Comparison of ENCODE assay signal across 8 cellular contexts in the genomic region with DNA sequence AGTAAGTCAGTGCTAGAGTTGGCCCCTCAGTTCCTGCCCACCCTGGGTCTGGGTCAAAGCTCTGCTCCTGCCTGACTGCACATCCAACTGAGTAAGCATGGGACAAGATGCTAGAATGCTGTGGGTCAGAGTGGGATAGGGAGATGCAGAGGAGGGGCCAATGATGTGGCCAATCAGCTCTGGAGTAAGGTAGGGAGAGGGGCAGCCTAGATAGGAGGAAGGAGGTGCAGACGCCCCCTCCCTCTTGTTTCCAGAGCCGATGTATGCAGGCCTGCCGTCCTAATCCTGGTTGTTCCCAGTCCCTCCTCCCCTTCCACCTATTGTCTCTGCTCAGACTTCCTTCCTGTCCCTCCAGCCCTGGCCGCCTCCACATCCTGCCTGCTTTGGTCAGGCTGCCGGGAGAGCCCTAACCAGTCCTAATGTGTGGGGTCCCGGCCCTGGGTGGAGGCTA. TPM values are rescaled to one million over a fixed set of nuclear protein-coding genes. Genes with fewer than 3 reads are reported as not detected.
DNase-seq lines count a peak whose midpoint lies in the region; ATAC-seq and TF ChIP-seq lines count a peak whose summit lies in the region.

No MANE protein-coding gene starts in this region.

- peak; percentile 81 for ATAC-seq in GM23338
- peak; percentile 49 to 84 (median 72) for ATAC-seq in heart left ventricle

- peak overlapping the region; percentile 82 for H3K4me3 ChIP-seq in GM23338
- H3K4me3 ChIP-seq in WI38 (ENCODE audit: low read depth, low read length) = peak overlapping the region; percentile 49
- peak overlapping the region in 11 of 12 donors; percentile 49 to 79 (median 62) for H3K4me3 ChIP-seq in heart left ventricle
- H3K4me3 ChIP-seq in retinal pigment epithelial cell (ENCODE audit: low read length) = peak overlapping the region; percentile 25

- TF ChIP-seq CTCF in GM23338 (conservative IDR thresholded peaks at IDR 0.05; ENCODE audit: low read depth in 2 of 2) (no peak), WI38 (IDR thresholded peaks at IDR 0.05; ENCODE audit: low read depth, low read length) (no peak), heart left ventricle (IDR thresholded peaks at IDR 0.05) (no peak), retinal pigment epithelial cell (conservative IDR thresholded peaks at IDR 0.05; ENCODE audit: low read depth, low read length) (no peak)

- no peaks in the 10 kb centered on the region; the same call in 2 of the 3 replicates for H3K9me3 Mint-ChIP-seq in GM23338

- no peaks in the 10 kb centered on the region for H4K20me1 ChIP-seq in GM23338 (replicated peaks; ENCODE audit: insufficient read depth)

- no peak overlapping the region for H2AFZ ChIP-seq in GM23338

- H3K79me2 ChIP-seq in GM23338 (replicated peaks; ENCODE audit: insufficient read depth) = peaks cover 19% of the 10 kb centered on the region; the same call in 1 of the 2 replicates

- DNase-seq in GM23338 (ENCODE audit: low spot score) (peak; percentile 96), heart left ventricle (peak; percentile 75 to 87 (median 83)), retinal pigment epithelial cell (ENCODE audit: low read depth) (no peak), AG20443 (ENCODE audit: low spot score) (no peak), NCI-H128 (lab: John Stamatoyannopoulos, UW; ENCODE audit: unreplicated experiment) (no peak), NCI-H2196 (lab: John Stamatoyannopoulos, UW; ENCODE audit: unreplicated experiment) (no peak)
- no peak for DNase-seq in stimulated activated CD4-positive, alpha-beta T cell treated with anti-CD3 and anti-CD28 coated beads, Interleukin-2, amount 100 ng/mL, for 24 hours

- peaks cover 42% of the 10 kb centered on the region for H3K4me1 Mint-ChIP-seq in GM23338

- H3K27ac ChIP-seq in GM23338 (ENCODE audit: low read depth) (peak overlapping the region; percentile 96), heart left ventricle (peak overlapping the region; percentile 76 to 99 (median 92))

- H3K27me3 ChIP-seq in GM23338 (ENCODE audit: insufficient read depth) (no peaks in the 10 kb centered on the region), heart left ventricle (no peaks in the 10 kb centered on the region)

- peak overlapping the region; percentile 70 for H3K4me3 Mint-ChIP-seq in GM23338

- no peaks in the 10 kb centered on the region for H3K36me3 ChIP-seq in GM23338 (ENCODE audit: insufficient read depth)
- peaks cover 0 to 32% (median 8%) of the 10 kb centered on the region in 9 donors for H3K36me3 ChIP-seq in heart left ventricle

- WGBS in heart left ventricle, 4 donors = 41 to 56% (median 52%) methylated on average over 6 of the region's 6 CpGs

- peak in 1 of 2 donors; percentile 31 for TF ChIP-seq POLR2A in heart left ventricle (IDR thresholded peaks at IDR 0.05)

- peak overlapping the region; percentile 93 for H3K4me2 ChIP-seq in GM23338

- peaks cover 32% of the 10 kb centered on the region for H3F3A ChIP-seq in GM23338 (replicated peaks; ENCODE audit: low read depth)

- H3K27ac Mint-ChIP-seq in GM23338 = peak overlapping the region; percentile 85

- intact Hi-C loops in heart left ventricle (cut with DNase I) = no loop called here

- no peaks in the 10 kb centered on the region for H3K9me2 ChIP-seq in GM23338 (ENCODE audit: insufficient read depth)

- H3K27me3 Mint-ChIP-seq in GM23338 (ENCODE audit: insufficient read depth, low read depth, poor library complexity) = peaks cover 13% of the 10 kb centered on the region

- peaks cover 23% of the 10 kb centered on the region for H3K36me3 Mint-ChIP-seq in GM23338 (ENCODE audit: low read depth)

- H3K4me1 ChIP-seq in GM23338 (ENCODE audit: insufficient read depth) (peaks cover 38% of the 10 kb centered on the region), heart left ventricle (peaks cover 0 to 52% (median 25%) of the 10 kb centered on the region in 12 donors)

- H3K9me3 ChIP-seq in heart left ventricle = no peaks in the 10 kb centered on the region

TF ChIP-seq in GM23338, 12 proteins besides CTCF, POLR2A, EP300 and RAD21 (continues in another document):
- TF ChIP-seq JUNB (IDR thresholded peaks at IDR 0.05; ENCODE audit: unreplicated experiment) = no peak
- TF ChIP-seq, protein P1, sequence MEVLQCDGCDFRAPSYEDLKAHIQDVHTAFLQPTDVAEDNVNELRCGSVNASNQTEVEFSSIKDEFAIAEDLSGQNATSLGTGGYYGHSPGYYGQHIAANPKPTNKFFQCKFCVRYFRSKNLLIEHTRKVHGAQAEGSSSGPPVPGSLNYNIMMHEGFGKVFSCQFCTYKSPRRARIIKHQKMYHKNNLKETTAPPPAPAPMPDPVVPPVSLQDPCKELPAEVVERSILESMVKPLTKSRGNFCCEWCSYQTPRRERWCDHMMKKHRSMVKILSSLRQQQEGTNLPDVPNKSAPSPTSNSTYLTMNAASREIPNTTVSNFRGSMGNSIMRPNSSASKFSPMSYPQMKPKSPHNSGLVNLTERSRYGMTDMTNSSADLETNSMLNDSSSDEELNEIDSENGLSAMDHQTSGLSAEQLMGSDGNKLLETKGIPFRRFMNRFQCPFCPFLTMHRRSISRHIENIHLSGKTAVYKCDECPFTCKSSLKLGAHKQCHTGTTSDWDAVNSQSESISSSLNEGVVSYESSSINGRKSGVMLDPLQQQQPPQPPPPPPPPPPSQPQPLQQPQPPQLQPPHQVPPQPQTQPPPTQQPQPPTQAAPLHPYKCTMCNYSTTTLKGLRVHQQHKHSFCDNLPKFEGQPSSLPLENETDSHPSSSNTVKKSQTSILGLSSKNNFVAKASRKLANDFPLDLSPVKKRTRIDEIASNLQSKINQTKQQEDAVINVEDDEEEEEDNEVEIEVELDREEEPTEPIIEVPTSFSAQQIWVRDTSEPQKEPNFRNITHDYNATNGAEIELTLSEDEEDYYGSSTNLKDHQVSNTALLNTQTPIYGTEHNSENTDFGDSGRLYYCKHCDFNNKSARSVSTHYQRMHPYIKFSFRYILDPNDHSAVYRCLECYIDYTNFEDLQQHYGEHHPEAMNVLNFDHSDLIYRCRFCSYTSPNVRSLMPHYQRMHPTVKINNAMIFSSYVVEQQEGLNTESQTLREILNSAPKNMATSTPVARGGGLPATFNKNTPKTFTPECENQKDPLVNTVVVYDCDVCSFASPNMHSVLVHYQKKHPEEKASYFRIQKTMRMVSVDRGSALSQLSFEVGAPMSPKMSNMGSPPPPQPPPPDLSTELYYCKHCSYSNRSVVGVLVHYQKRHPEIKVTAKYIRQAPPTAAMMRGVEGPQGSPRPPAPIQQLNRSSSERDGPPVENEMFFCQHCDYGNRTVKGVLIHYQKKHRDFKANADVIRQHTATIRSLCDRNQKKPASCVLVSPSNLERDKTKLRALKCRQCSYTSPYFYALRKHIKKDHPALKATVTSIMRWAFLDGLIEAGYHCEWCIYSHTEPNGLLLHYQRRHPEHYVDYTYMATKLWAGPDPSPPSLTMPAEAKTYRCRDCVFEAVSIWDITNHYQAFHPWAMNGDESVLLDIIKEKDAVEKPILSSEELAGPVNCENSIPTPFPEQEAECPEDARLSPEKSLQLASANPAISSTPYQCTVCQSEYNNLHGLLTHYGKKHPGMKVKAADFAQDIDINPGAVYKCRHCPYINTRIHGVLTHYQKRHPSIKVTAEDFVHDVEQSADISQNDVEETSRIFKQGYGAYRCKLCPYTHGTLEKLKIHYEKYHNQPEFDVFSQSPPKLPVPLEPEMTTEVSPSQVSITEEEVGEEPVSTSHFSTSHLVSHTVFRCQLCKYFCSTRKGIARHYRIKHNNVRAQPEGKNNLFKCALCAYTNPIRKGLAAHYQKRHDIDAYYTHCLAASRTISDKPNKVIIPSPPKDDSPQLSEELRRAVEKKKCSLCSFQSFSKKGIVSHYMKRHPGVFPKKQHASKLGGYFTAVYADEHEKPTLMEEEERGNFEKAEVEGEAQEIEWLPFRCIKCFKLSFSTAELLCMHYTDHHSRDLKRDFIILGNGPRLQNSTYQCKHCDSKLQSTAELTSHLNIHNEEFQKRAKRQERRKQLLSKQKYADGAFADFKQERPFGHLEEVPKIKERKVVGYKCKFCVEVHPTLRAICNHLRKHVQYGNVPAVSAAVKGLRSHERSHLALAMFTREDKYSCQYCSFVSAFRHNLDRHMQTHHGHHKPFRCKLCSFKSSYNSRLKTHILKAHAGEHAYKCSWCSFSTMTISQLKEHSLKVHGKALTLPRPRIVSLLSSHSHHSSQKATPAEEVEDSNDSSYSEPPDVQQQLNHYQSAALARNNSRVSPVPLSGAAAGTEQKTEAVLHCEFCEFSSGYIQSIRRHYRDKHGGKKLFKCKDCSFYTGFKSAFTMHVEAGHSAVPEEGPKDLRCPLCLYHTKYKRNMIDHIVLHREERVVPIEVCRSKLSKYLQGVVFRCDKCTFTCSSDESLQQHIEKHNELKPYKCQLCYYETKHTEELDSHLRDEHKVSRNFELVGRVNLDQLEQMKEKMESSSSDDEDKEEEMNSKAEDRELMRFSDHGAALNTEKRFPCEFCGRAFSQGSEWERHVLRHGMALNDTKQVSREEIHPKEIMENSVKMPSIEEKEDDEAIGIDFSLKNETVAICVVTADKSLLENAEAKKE (CRISPR knock-in tag; IDR thresholded peaks at IDR 0.05) = no peak

RNA-seq across cellular contexts. Expression of a gene that starts 1.3 kb away (rescaled TPM):
- total RNA-seq in GM23338 (2014; rRNA removed; shearing (Covaris generic)) = 32.8 and 33.2 TPM in 2 replicates
- polyA plus RNA-seq in GM23338 (2016; fragmentation: Nextera tagmentation; extraction: Ambion mirVana) (18.4 and 21.5 TPM in 2 replicates), heart left ventricle (10 to 100 TPM; 13.0 to 15.8 TPM)
- total RNA-seq in heart left ventricle = 10 to 100 TPM in 6 of 9 donors, 1 to 10 TPM in 3; 8.9 to 20.5 (median 13.8) TPM

RNA-seq across cellular contexts. Expression of a gene that starts 29.6 kb away (rescaled TPM):
- 28.7 and 46.6 TPM in 2 replicates for total RNA-seq in GM23338 (2014; rRNA removed; shearing (Covaris generic))
- 17.9 and 24.7 TPM in 2 replicates for polyA plus RNA-seq in GM23338 (2016; fragmentation: Nextera tagmentation; extraction: Ambion mirVana)
- total RNA-seq in heart left ventricle = 1 to 10 TPM; 1.2 to 8.8 (median 2.3) TPM
- 1 to 10 TPM; 2.5 to 2.9 TPM for polyA plus RNA-seq in heart left ventricle

RNA-seq across cellular contexts. Expression of a gene that starts 44.0 kb away (rescaled TPM):
- total RNA-seq in GM23338 (2014; rRNA removed; shearing (Covaris generic)) = 30.6 and 34.6 TPM in 2 replicates
- 18.6 and 20.4 TPM in 2 replicates for polyA plus RNA-seq in GM23338 (2016; fragmentation: Nextera tagmentation; extraction: Ambion mirVana)
- total RNA-seq in heart left ventricle = 1 to 10 TPM in 3 of 9 donors, under 1 TPM in 6; 0.25 to 2.5 (median 0.65) TPM
- 1 to 10 TPM in 1 of 2 donors, under 1 TPM in 1; 0.88 to 2.7 TPM for polyA plus RNA-seq in heart left ventricle

RNA-seq across cellular contexts. Expression of a gene that starts 44.1 kb away (rescaled TPM):
- 74.6 and 90.0 TPM in 2 replicates for total RNA-seq in GM23338 (2014; rRNA removed; shearing (Covaris generic))
- 59.2 and 59.3 TPM in 2 replicates for polyA plus RNA-seq in GM23338 (2016; fragmentation: Nextera tagmentation; extraction: Ambion mirVana)
- total RNA-seq in heart left ventricle = 10 to 100 TPM; 24.5 to 39.0 (median 32.2) TPM
- 10 to 100 TPM; 33.3 TPM for polyA plus RNA-seq in heart left ventricle

Comparison
In these comparisons a context has a peak if more than half of its experiments do, and no peak if none do; other contexts are left out.
1. DNase-seq: peak in GM23338 (single experiment) and heart left ventricle (5 of 5); none in retinal pigment epithelial cell (single experiment), AG20443 (single experiment), NCI-H128 (single experiment), stimulated activated CD4-positive, alpha-beta T cell treated with anti-CD3 and anti-CD28 coated beads, Interleukin-2, amount 100 ng/mL, for 24 hours (0 of 2) and NCI-H2196 (single experiment).
2. H3K4me3 ChIP-seq: peak in every context shown above with its lines; median percentile 82 in GM23338; 62 in heart left ventricle; 49 in WI38; 25 in retinal pigment epithelial cell.